Comparison of ENCODE assay signal across 12 cellular contexts in genomic region chr5:160092960-160093701, GRCh38. TPM values are rescaled to one million over a fixed set of nuclear protein-coding genes. Genes with fewer than 3 reads are reported as not detected.
A peak's percentile ranks its signal among the peaks of the same experiment; 100 is the strongest.
DNase-seq lines count a peak whose midpoint lies in the region; ATAC-seq lines count a peak whose summit lies in the region.
"Had no signal": no experiment of that assay in that cellular context is flagged by ENCODE, and none has a peak within 500 bp of the region (broad histone marks: within the 10 kb centered on the region; RNA-seq: fewer than 3 reads in every experiment).

No MANE protein-coding gene starts in this region.

- H3K27ac Mint-ChIP-seq in T-helper 1 cell treated with Interleukin-12 subunit alpha and Interleukin-12 subunit beta and Interleukin-4 antibody, amounts not matched to agents 30 μg/mL and 1 μg/mL, for 36 hours = peak overlapping the region; percentile 47

- H3K27me3 ChIP-seq in ectodermal cell (ENCODE audit: control insufficient read depth, insufficient read depth, low read length, poor library complexity, severe bottlenecking) = no peaks in the 10 kb centered on the region
- H3K27me3 ChIP-seq: ascending aorta had no signal

- H3K4me3 Mint-ChIP-seq in T-helper 1 cell treated with Interleukin-12 subunit alpha and Interleukin-12 subunit beta and Interleukin-4 antibody, amounts not matched to agents 30 μg/mL and 1 μg/mL, for 36 hours = peak overlapping the region; percentile 18

- peaks cover 28% of the 10 kb centered on the region for H3K36me3 Mint-ChIP-seq in T-helper 1 cell treated with Interleukin-12 subunit alpha and Interleukin-12 subunit beta and Interleukin-4 antibody, amounts not matched to agents 30 μg/mL and 1 μg/mL, for 36 hours (ENCODE audit: low read depth)

- peaks cover 24% of the 10 kb centered on the region for H3K4me1 Mint-ChIP-seq in T-helper 1 cell treated with Interleukin-12 subunit alpha and Interleukin-12 subunit beta and Interleukin-4 antibody, amounts not matched to agents 30 μg/mL and 1 μg/mL, for 36 hours (ENCODE audit: low read depth)

- H3K27ac ChIP-seq in ectodermal cell (ENCODE audit: insufficient read depth, low read depth, low read length, poor library complexity, severe bottlenecking) = peak overlapping the region; percentile 42
- H3K27ac ChIP-seq: ascending aorta had no signal

- peaks cover 11% of the 10 kb centered on the region for H3K4me1 ChIP-seq in ectodermal cell (ENCODE audit: control insufficient read depth, insufficient read depth, low read length)
- H3K4me1 ChIP-seq: ascending aorta had no signal

- no peak overlapping the region for H3K4me3 ChIP-seq in ectodermal cell (ENCODE audit: insufficient read depth, low read depth, low read length)
- H3K4me3 ChIP-seq: ascending aorta had no signal

- DNase-seq in T-helper 1 cell = no peak
- DNase-seq in COLO668 (lab: John Stamatoyannopoulos, UW; ENCODE audit: unreplicated experiment) = no peak
- DNase-seq in NCI-H1048 (lab: John Stamatoyannopoulos, UW) = no peak
- DNase-seq: activated CD4-positive, alpha-beta T cell treated with anti-CD3 and anti-CD28 coated beads for 48 hours; GDM1; NCI-H146 had no signal

- no peaks in the 10 kb centered on the region for H3K27me3 Mint-ChIP-seq in T-helper 1 cell treated with Interleukin-12 subunit alpha and Interleukin-12 subunit beta and Interleukin-4 antibody, amounts not matched to agents 30 μg/mL and 1 μg/mL, for 36 hours (ENCODE audit: low read depth)

- no peaks in the 10 kb centered on the region for H3K9me3 Mint-ChIP-seq in T-helper 1 cell treated with Interleukin-12 subunit alpha and Interleukin-12 subunit beta and Interleukin-4 antibody, amounts not matched to agents 30 μg/mL and 1 μg/mL, for 36 hours

- 96 to 98% methylated on average over 10 of the region's 10 CpGs for WGBS in ectodermal cell, 2 experiments

- H3K36me3 ChIP-seq in ectodermal cell (ENCODE audit: control insufficient read depth, insufficient read depth, low read length) = no peaks in the 10 kb centered on the region

- ATAC-seq in GM21367 (IDR thresholded peaks at IDR 0.05; ENCODE audit: unreplicated experiment) (peak; percentile 73), HG03103 (IDR thresholded peaks at IDR 0.05; ENCODE audit: low read depth, unreplicated experiment) (peak; percentile 63), HG03097 (IDR thresholded peaks at IDR 0.05; ENCODE audit: low FRiP score, unreplicated experiment) (no peak)

- H3K9me3 ChIP-seq in ectodermal cell (ENCODE audit: control insufficient read depth, low read length) = no peaks in the 10 kb centered on the region
- H3K9me3 ChIP-seq: ascending aorta had no signal

RNA-seq across cellular contexts. Expression of gene PWWP2A, which starts 26.1 kb away (rescaled TPM):
- 25.7 TPM for polyA plus RNA-seq in ectodermal cell (2013, experiment 1 of 4)
- 32.6 TPM for polyA plus RNA-seq in ectodermal cell (2013, experiment 2 of 4)
- polyA plus RNA-seq in ectodermal cell (2013, experiment 3 of 4) = 23.5 TPM
- polyA plus RNA-seq in ectodermal cell (2013, experiment 4 of 4) = 30.3 TPM
